10 cellular contexts compared by ENCODE assay signal in the genomic region with DNA sequence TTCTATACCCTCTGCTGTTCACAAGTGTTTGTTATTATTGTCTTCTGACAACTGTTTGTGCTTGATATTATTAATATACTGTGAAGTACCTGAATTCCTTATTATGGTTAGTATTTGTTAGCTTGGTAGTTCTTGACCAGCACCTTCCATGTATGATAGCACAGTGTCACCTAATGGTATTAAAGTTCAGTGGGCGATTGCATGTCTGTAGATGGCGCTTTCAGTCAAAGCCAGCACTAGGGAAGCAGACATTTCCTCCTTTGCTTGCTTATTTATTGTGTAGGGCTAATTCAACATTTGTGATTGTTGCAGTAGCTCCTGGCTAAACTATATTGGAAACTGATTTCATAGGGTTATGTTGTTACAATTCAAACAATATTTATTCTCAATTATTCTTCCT.
A peak's percentile ranks its signal among the peaks of the same experiment; 100 is the strongest.
DNase-seq lines count a peak whose midpoint lies in the region; ATAC-seq and TF ChIP-seq lines count a peak whose summit lies in the region.
"Had no signal": no experiment of that assay in that cellular context is flagged by ENCODE, and none has a peak within 500 bp of the region (broad histone marks: within the 10 kb centered on the region; RNA-seq: fewer than 3 reads in every experiment).

No MANE protein-coding gene starts in this region.

- no peak overlapping the region for H3K4me3 ChIP-seq in GM23338
- no peak overlapping the region for H3K4me3 ChIP-seq in hepatocyte
- H3K4me3 ChIP-seq in transverse colon = no peak overlapping the region
- H3K4me3 ChIP-seq: left lung had no signal

- no peaks in the 10 kb centered on the region for H3F3A ChIP-seq in GM23338 (replicated peaks; ENCODE audit: low read depth)

- peaks cover 8% of the 10 kb centered on the region for H3K36me3 Mint-ChIP-seq in GM23338 (ENCODE audit: low read depth)
- H3K36me3 Mint-ChIP-seq: activated naive CD8-positive, alpha-beta T cell had no signal

- no peak overlapping the region; the same call in 1 of the 2 replicates for H3K27ac Mint-ChIP-seq in GM23338
- H3K27ac Mint-ChIP-seq: activated naive CD8-positive, alpha-beta T cell had no signal

- in situ Hi-C loops in transverse colon (cut with MboI; ENCODE audit: low pct_ligation_motif_present in 1 of 4, low pct_unique_long_range_greater_than_20kb in 1 of 4, low sequenced_read_pairs in 3 of 4) = no loop called here

- peaks cover 18% of the 10 kb centered on the region for H3K4me1 Mint-ChIP-seq in GM23338

- H3K9me3 ChIP-seq in hepatocyte (ENCODE audit: low read depth) = no peaks in the 10 kb centered on the region
- no peaks in the 10 kb centered on the region for H3K9me3 ChIP-seq in transverse colon
- H3K9me3 ChIP-seq: left lung had no signal

- H3K79me2 ChIP-seq in GM23338 (replicated peaks; ENCODE audit: insufficient read depth) (no peaks in the 10 kb centered on the region), hepatocyte (no peaks in the 10 kb centered on the region)

- H3K4me2 ChIP-seq in GM23338 (no peak overlapping the region), hepatocyte (no peak overlapping the region)

- H3K9me3 Mint-ChIP-seq in GM23338 = peaks cover 10% of the 10 kb centered on the region

- intact Hi-C loops in transverse colon (cut with DNase I; ENCODE audit: low total_unique reads) = no loop called here

- H3K9me2 ChIP-seq in GM23338 (ENCODE audit: insufficient read depth) = no peaks in the 10 kb centered on the region
- H3K9me2 ChIP-seq in hepatocyte (replicated peaks; ENCODE audit: insufficient read depth) = no peaks in the 10 kb centered on the region

- DNase-seq in DMS 273 (lab: John Stamatoyannopoulos, UW; ENCODE audit: unreplicated experiment) (peak; percentile 22), GM23338 (ENCODE audit: low spot score) (peak; percentile 23), OCI-M1 (lab: John Stamatoyannopoulos, UW) (peak; percentile 72), hepatocyte (ENCODE audit: low spot score) (peak; percentile 30), transverse colon (no peak), cortex of kidney (lab: John Stamatoyannopoulos, UW) (no peak)
- no peak for DNase-seq in stimulated activated CD4-positive, alpha-beta T cell treated with anti-CD3 and anti-CD28 coated beads, Interleukin-4, amount 100 ng/mL, for 1 hour
- DNase-seq: left lung had no signal

- H3K36me3 ChIP-seq in GM23338 (ENCODE audit: insufficient read depth) (peaks cover 5% of the 10 kb centered on the region; the same call in 1 of the 2 replicates), hepatocyte (replicated peaks; ENCODE audit: insufficient read depth, low read depth) (no peaks in the 10 kb centered on the region), transverse colon (no peaks in the 10 kb centered on the region)
- H3K36me3 ChIP-seq: left lung had no signal

- peak; percentile 48; the same call in 2 of the 3 replicates for ATAC-seq in GM23338
- ATAC-seq: left lung had no signal

- no peak overlapping the region for H3K27ac ChIP-seq in GM23338 (ENCODE audit: low read depth)
- no peak overlapping the region for H3K27ac ChIP-seq in hepatocyte
- H3K27ac ChIP-seq in transverse colon = no peak overlapping the region
- H3K27ac ChIP-seq: epithelial cell of prostate, left lung had no signal

- H3K27me3 ChIP-seq in GM23338 (ENCODE audit: insufficient read depth) = no peaks in the 10 kb centered on the region
- no peaks in the 10 kb centered on the region for H3K27me3 ChIP-seq in hepatocyte
- H3K27me3 ChIP-seq in transverse colon = no peaks in the 10 kb centered on the region
- H3K27me3 ChIP-seq: left lung had no signal

- no peak for TF ChIP-seq EP300 in transverse colon (IDR thresholded peaks at IDR 0.05; ENCODE audit: low read depth)

- TF ChIP-seq POLR2A in transverse colon (IDR thresholded peaks at IDR 0.05) = no peak

- peaks cover 9% of the 10 kb centered on the region; the same call in 1 of the 2 replicates for H3K4me1 ChIP-seq in GM23338 (ENCODE audit: insufficient read depth)
- H3K4me1 ChIP-seq in hepatocyte (ENCODE audit: insufficient read depth) = no peaks in the 10 kb centered on the region
- no peaks in the 10 kb centered on the region for H3K4me1 ChIP-seq in transverse colon
- H3K4me1 ChIP-seq: left lung had no signal

- H3K4me3 Mint-ChIP-seq in GM23338 = no peak overlapping the region
- H3K4me3 Mint-ChIP-seq: activated naive CD8-positive, alpha-beta T cell had no signal

- H2AFZ ChIP-seq in GM23338 (no peak overlapping the region), hepatocyte (no peak overlapping the region)

- WGBS in hepatocyte (ENCODE audit: low lambda C conversion rate, missing lambda C conversion rate) = 39% methylated on average over 2 of the region's 2 CpGs
- 27 to 43% methylated on average over 2 of the region's 2 CpGs for WGBS in transverse colon (ENCODE audit: low coverage in 1 of 2), 2 donors

- peak; percentile 46 to 86 for TF ChIP-seq CTCF in GM23338 (conservative IDR thresholded peaks at IDR 0.05; ENCODE audit: low read depth in 2 of 2)
- peak; percentile 39 for TF ChIP-seq CTCF in hepatocyte (IDR thresholded peaks at IDR 0.05; ENCODE audit: poor library complexity)
- TF ChIP-seq CTCF in transverse colon (IDR thresholded peaks at IDR 0.05) = no peak

- H4K20me1 ChIP-seq in GM23338 (replicated peaks; ENCODE audit: insufficient read depth) (no peaks in the 10 kb centered on the region), hepatocyte (ENCODE audit: insufficient read depth, poor library complexity, severe bottlenecking) (no peaks in the 10 kb centered on the region)

- no peaks in the 10 kb centered on the region for H3K27me3 Mint-ChIP-seq in GM23338 (ENCODE audit: insufficient read depth, low read depth, poor library complexity)
- H3K27me3 Mint-ChIP-seq: activated naive CD8-positive, alpha-beta T cell had no signal

TF ChIP-seq in GM23338, 12 proteins besides CTCF, POLR2A, EP300 and RAD21:
- TF ChIP-seq, protein P1, sequence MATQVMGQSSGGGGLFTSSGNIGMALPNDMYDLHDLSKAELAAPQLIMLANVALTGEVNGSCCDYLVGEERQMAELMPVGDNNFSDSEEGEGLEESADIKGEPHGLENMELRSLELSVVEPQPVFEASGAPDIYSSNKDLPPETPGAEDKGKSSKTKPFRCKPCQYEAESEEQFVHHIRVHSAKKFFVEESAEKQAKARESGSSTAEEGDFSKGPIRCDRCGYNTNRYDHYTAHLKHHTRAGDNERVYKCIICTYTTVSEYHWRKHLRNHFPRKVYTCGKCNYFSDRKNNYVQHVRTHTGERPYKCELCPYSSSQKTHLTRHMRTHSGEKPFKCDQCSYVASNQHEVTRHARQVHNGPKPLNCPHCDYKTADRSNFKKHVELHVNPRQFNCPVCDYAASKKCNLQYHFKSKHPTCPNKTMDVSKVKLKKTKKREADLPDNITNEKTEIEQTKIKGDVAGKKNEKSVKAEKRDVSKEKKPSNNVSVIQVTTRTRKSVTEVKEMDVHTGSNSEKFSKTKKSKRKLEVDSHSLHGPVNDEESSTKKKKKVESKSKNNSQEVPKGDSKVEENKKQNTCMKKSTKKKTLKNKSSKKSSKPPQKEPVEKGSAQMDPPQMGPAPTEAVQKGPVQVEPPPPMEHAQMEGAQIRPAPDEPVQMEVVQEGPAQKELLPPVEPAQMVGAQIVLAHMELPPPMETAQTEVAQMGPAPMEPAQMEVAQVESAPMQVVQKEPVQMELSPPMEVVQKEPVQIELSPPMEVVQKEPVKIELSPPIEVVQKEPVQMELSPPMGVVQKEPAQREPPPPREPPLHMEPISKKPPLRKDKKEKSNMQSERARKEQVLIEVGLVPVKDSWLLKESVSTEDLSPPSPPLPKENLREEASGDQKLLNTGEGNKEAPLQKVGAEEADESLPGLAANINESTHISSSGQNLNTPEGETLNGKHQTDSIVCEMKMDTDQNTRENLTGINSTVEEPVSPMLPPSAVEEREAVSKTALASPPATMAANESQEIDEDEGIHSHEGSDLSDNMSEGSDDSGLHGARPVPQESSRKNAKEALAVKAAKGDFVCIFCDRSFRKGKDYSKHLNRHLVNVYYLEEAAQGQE (IDR thresholded peaks at IDR 0.05; ENCODE audit: unreplicated experiment) = no peak
- TF ChIP-seq STAT1 (IDR thresholded peaks at IDR 0.05; ENCODE audit: unreplicated experiment) (no peak), ZNF331 (CRISPR knock-in tag; IDR thresholded peaks at IDR 0.05; ENCODE audit: low read depth) (no peak), CREB1 (CRISPR knock-in tag; IDR thresholded peaks at IDR 0.05; ENCODE audit: low read depth) (no peak), EZH2phosphoT487 (IDR thresholded peaks at IDR 0.05; ENCODE audit: unreplicated experiment) (no peak)
- TF ChIP-seq, protein P2, sequence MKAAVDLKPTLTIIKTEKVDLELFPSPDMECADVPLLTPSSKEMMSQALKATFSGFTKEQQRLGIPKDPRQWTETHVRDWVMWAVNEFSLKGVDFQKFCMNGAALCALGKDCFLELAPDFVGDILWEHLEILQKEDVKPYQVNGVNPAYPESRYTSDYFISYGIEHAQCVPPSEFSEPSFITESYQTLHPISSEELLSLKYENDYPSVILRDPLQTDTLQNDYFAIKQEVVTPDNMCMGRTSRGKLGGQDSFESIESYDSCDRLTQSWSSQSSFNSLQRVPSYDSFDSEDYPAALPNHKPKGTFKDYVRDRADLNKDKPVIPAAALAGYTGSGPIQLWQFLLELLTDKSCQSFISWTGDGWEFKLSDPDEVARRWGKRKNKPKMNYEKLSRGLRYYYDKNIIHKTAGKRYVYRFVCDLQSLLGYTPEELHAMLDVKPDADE (IDR thresholded peaks at IDR 0.05) = no peak

Comparison
In these comparisons a context has a peak if more than half of its experiments do, and no peak if none do; other contexts are left out.
1. DNase-seq: peak in DMS 273 (single experiment), GM23338 (single experiment), OCI-M1 (single experiment) and hepatocyte (single experiment); none in transverse colon (single experiment), cortex of kidney (single experiment) and stimulated activated CD4-positive, alpha-beta T cell treated with anti-CD3 and anti-CD28 coated beads, Interleukin-4, amount 100 ng/mL, for 1 hour (single experiment).
2. CTCF ChIP-seq: peak in GM23338 (2 of 2) and hepatocyte (single experiment); none in transverse colon (0 of 5).